Comparison of ENCODE assay signal across 9 cellular contexts in the genomic region with DNA sequence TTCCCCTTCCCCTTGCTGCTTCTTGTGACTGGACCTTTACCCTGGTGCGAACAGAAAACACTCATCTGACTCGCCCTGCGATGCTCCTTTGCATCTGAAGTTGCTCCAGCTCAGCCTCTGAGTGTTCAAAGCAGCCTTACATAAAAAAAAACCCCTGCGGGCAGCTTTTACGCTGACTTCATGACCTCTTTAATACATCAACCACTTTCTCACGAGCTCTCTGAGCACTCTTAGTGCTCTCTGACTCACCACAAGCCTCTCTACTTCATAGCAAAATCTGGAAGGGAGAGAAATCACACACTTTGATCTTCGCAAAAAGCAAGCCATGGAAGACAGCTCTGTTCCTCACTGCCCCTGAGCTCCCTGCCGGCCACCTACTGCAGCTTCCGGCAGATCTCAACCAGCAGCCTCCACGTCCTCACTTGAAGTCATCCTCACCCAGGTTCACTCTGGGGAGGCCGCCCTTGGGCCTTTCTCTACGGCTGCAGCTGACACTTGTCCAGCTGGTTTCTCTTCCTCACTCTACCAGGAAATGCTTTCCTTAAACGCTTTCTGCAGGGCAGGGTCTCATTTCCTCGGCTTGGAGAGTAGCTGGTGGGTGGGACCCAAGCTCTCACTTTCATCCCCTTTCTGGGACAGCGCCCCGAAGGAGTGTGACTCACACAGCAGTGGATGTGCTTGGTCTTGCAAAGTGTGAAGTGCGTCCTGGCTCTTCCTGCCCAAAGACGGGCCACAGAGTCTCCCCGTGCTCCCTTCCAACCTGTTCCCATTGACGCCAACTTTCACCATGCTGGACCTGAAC. TPM values are rescaled to one million over a fixed set of nuclear protein-coding genes. Genes with fewer than 3 reads are reported as not detected.
DNase-seq lines count a peak whose midpoint lies in the region; ATAC-seq and TF ChIP-seq lines count a peak whose summit lies in the region.
"Had no signal": no experiment of that assay in that cellular context is flagged by ENCODE, and none has a peak within 500 bp of the region (broad histone marks: within the 10 kb centered on the region; RNA-seq: fewer than 3 reads in every experiment).

No MANE protein-coding gene starts in this region.

- H3K4me1 ChIP-seq in BLaER1 (peaks cover 94% of the 10 kb centered on the region), left lung (peaks cover 14 to 42% of the 10 kb centered on the region in 2 donors), vagina (peaks cover 46% of the 10 kb centered on the region)

- intact Hi-C loops in left lung (cut with DNase I): loop anchor here (5.0 to 10.0 kb wide), 3 partner anchors 63 to 113 kb away; no protein-coding TSS in a partner anchor
- intact Hi-C loops in vagina (cut with DNase I): loop anchor here (2.0 kb wide), 2 partner anchors 65 to 111 kb away; no protein-coding TSS in a partner anchor

- H3K4me1 Mint-ChIP-seq in activated naive CD8-positive, alpha-beta T cell treated with anti-CD3 and anti-CD28 coated beads for 36 hours: peaks cover 30% of the 10 kb centered on the region

- no peaks in the 10 kb centered on the region for H3K36me3 Mint-ChIP-seq in activated naive CD8-positive, alpha-beta T cell treated with anti-CD3 and anti-CD28 coated beads for 36 hours

- H3K4me3 ChIP-seq in BLaER1 (no peak overlapping the region), left lung (no peak overlapping the region), vagina (no peak overlapping the region)

- peak overlapping the region; percentile 76 for H3K4me2 ChIP-seq in BLaER1

- TF ChIP-seq CTCF in GM20000 (IDR thresholded peaks at IDR 0.05; ENCODE audit: extremely low read depth, missing control alignments) (no peak), left lung (IDR thresholded peaks at IDR 0.05) (no peak), vagina (IDR thresholded peaks at IDR 0.05) (no peak)

- ATAC-seq in left lung: peak; percentile 78

- H3K27me3 ChIP-seq in BLaER1 (no peaks in the 10 kb centered on the region), left lung (peaks cover 0 to 20% of the 10 kb centered on the region in 2 donors), vagina (no peaks in the 10 kb centered on the region)

- no peaks in the 10 kb centered on the region for H3K9me3 Mint-ChIP-seq in activated naive CD8-positive, alpha-beta T cell treated with anti-CD3 and anti-CD28 coated beads for 36 hours

- peak overlapping the region; percentile 52 for H3K9ac ChIP-seq in BLaER1

- H3K9me3 ChIP-seq in BLaER1: no peaks in the 10 kb centered on the region
- no peaks in the 10 kb centered on the region for H3K9me3 ChIP-seq in left lung
- H3K9me3 ChIP-seq in vagina: no peaks in the 10 kb centered on the region

- H3K27ac ChIP-seq in BLaER1: peak overlapping the region; percentile 67
- H3K27ac ChIP-seq in left lung: peak overlapping the region; percentile 71 to 73
- peak overlapping the region; percentile 37 for H3K27ac ChIP-seq in vagina

- H3K4me3 Mint-ChIP-seq in activated naive CD8-positive, alpha-beta T cell treated with anti-CD3 and anti-CD28 coated beads for 36 hours: peak overlapping the region; percentile 27

- peak overlapping the region; percentile 78 for H3K27ac Mint-ChIP-seq in activated naive CD8-positive, alpha-beta T cell treated with anti-CD3 and anti-CD28 coated beads for 36 hours

- H3K36me3 ChIP-seq in BLaER1 (no peaks in the 10 kb centered on the region), left lung (no peaks in the 10 kb centered on the region), vagina (no peaks in the 10 kb centered on the region)

- TF ChIP-seq POLR2A in vagina (IDR thresholded peaks at IDR 0.05): no peak

- no peaks in the 10 kb centered on the region for H3K27me3 Mint-ChIP-seq in activated naive CD8-positive, alpha-beta T cell treated with anti-CD3 and anti-CD28 coated beads for 36 hours

- DNase-seq in GM20000 (ENCODE audit: low spot score) (peak; percentile 77), NOMO-1 treated with dmso at 0.1 percent for 144 hours (lab: John Stamatoyannopoulos, UW; ENCODE audit: unreplicated experiment) (peak; percentile 77), left lung (peak in 1 of 2 donors; percentile 73), vagina (ENCODE audit: extremely low spot score in 2 of 2) (no peak), NCI-H1436 treated with DMSO at 0.1 percent for 48 hours (lab: John Stamatoyannopoulos, UW) (no peak), NCI-H1092 treated with DMSO at 0.1 percent for 48 hours (lab: John Stamatoyannopoulos, UW) (no peak)
- peak; percentile 36 for DNase-seq in activated naive CD8-positive, alpha-beta T cell treated with anti-CD3 and anti-CD28 coated beads for 36 hours

- no peaks in the 10 kb centered on the region for H4K20me1 ChIP-seq in BLaER1

RNA-seq across cellular contexts. Expression of gene SLC34A1, which starts 5.3 kb away (rescaled TPM):
- not detected for total RNA-seq in activated naive CD8-positive, alpha-beta T cell treated with anti-CD3 and anti-CD28 coated beads for 36 hours
- not detected for total RNA-seq in left lung
- total RNA-seq in vagina: not detected
- total RNA-seq: left cardiac atrium had no signal

RNA-seq across cellular contexts. Expression of gene PFN3, which starts 10.9 kb away (rescaled TPM):
- not detected for total RNA-seq in activated naive CD8-positive, alpha-beta T cell treated with anti-CD3 and anti-CD28 coated beads for 36 hours
- total RNA-seq in left lung: not detected
- total RNA-seq in vagina: not detected
- total RNA-seq: left cardiac atrium had no signal

RNA-seq across cellular contexts. Expression of gene F12, which starts 19.8 kb away (rescaled TPM):
- total RNA-seq in activated naive CD8-positive, alpha-beta T cell treated with anti-CD3 and anti-CD28 coated beads for 36 hours: 1 to 10 TPM; 5.6 TPM
- total RNA-seq in left lung: 1 to 10 TPM in 1 of 2 donors, under 1 TPM in 1; 0.63 to 1.1 TPM
- total RNA-seq in vagina: 5.2 TPM

RNA-seq across cellular contexts. Expression of gene RGS14, which starts 31.8 kb away (rescaled TPM):
- 10 to 100 TPM; 38.9 to 41.2 TPM for total RNA-seq in activated naive CD8-positive, alpha-beta T cell treated with anti-CD3 and anti-CD28 coated beads for 36 hours
- total RNA-seq in left lung (10 to 100 TPM; 14.2 to 28.2 TPM), vagina (49.1 TPM)

RNA-seq across cellular contexts. Expression of gene GRK6, which starts 36.9 kb away (rescaled TPM):
- total RNA-seq in activated naive CD8-positive, alpha-beta T cell treated with anti-CD3 and anti-CD28 coated beads for 36 hours: 100 to 1,000 TPM; 113 to 115 TPM
- 10 to 100 TPM; 32.3 to 57.1 TPM for total RNA-seq in left lung
- 28.7 TPM for total RNA-seq in vagina

Comparison
In these comparisons a context has a peak if more than half of its experiments do, and no peak if none do; other contexts are left out.
1. DNase-seq: peak in GM20000 (single experiment), NOMO-1 treated with dmso at 0.1 percent for 144 hours (single experiment) and activated naive CD8-positive, alpha-beta T cell treated with anti-CD3 and anti-CD28 coated beads for 36 hours (single experiment); none in vagina (0 of 2), NCI-H1436 treated with DMSO at 0.1 percent for 48 hours (single experiment) and NCI-H1092 treated with DMSO at 0.1 percent for 48 hours (single experiment).
2. Peak in every context shown above with its lines, with median percentiles within 50 percentile points of each other: H3K27ac ChIP-seq.